8 cellular contexts compared by ENCODE assay signal in the genomic region with DNA sequence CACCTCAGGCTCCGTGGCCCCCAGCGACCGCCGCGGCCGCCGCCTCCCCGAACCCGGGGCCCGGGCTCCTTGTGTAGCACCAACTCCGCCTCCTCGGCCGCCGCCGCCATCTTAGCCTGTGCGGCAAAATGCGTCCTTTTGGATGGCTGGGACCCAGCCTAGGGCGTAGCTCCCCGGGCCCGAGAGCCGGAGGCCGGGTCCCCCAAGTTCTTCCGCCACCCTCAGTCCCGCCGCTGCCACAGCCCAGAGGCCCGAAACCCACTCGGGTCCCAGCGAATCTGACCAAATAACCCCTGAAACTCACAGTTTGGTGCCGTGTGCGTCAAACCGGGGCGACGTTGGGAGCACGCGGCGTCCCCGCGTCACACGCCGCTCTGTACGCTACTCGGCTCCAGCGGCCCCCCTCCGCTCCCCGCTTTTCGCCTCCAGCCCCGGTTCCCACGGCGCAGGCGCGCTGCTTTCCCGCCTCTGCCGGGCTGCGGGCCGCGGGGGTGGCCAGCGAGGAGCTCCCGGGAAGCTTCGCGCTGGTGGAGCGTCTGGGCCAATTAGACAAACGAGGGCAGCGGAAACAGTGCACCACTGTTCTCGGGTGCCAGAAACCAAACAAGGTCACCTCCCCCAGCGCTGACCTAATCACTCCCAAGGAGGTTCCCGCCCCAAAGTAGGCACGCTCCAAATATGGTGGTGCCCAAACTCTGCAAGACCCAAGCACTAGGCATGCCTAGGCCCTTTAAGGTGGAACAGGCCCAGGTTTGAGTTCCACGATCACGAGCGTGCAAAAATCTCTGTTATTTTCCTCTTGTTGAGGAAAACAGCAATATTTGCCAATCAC. TPM values are rescaled to one million over a fixed set of nuclear protein-coding genes. Genes with fewer than 3 reads are reported as not detected.
A peak's percentile ranks its signal among the peaks of the same experiment; 100 is the strongest.
DNase-seq lines count a peak whose midpoint lies in the region; ATAC-seq and TF ChIP-seq lines count a peak whose summit lies in the region.

ZNF644 (minus strand) TSS at position 350 of the 832 bp plus-strand sequence. CDS start 39,682 bp downstream, outside the sequence.

- TF ChIP-seq CTCF in left ventricle myocardium inferior (IDR thresholded peaks at IDR 0.05; ENCODE audit: borderline replicate concordance) (no peak), prostate gland (IDR thresholded peaks at IDR 0.05) (no peak)

- H3K27me3 Mint-ChIP-seq in T-helper 1 cell treated with Interleukin-12 subunit alpha and Interleukin-12 subunit beta and Interleukin-4 antibody, amounts not matched to agents 30 μg/mL and 1 μg/mL, for 36 hours (ENCODE audit: low read depth), result no peaks in the 10 kb centered on the region

- H3K4me3 Mint-ChIP-seq in T-helper 1 cell treated with Interleukin-12 subunit alpha and Interleukin-12 subunit beta and Interleukin-4 antibody, amounts not matched to agents 30 μg/mL and 1 μg/mL, for 36 hours, result peak within 1 kb of the TSS; percentile 94

- WGBS in prostate gland, result under 1% methylated on average over 38 of the region's 70 CpGs

- ATAC-seq in GM18498 (IDR thresholded peaks at IDR 0.05; ENCODE audit: unreplicated experiment) (peak; percentile 83), HG02884 (IDR thresholded peaks at IDR 0.05; ENCODE audit: unreplicated experiment) (peak; percentile 69)

- H3K36me3 Mint-ChIP-seq in T-helper 1 cell treated with Interleukin-12 subunit alpha and Interleukin-12 subunit beta and Interleukin-4 antibody, amounts not matched to agents 30 μg/mL and 1 μg/mL, for 36 hours (ENCODE audit: low read depth), result peaks cover 15% of the 10 kb centered on the region

- H3K27me3 ChIP-seq in left ventricle myocardium inferior (ENCODE audit: low read depth), result no peaks in the 10 kb centered on the region
- H3K27me3 ChIP-seq in prostate gland (replicated peaks; ENCODE audit: insufficient read depth), result no peaks in the 10 kb centered on the region

- no peaks in the 10 kb centered on the region for H3K9me3 Mint-ChIP-seq in T-helper 1 cell treated with Interleukin-12 subunit alpha and Interleukin-12 subunit beta and Interleukin-4 antibody, amounts not matched to agents 30 μg/mL and 1 μg/mL, for 36 hours

- peak; percentile 70 for TF ChIP-seq POLR2A in prostate gland (IDR thresholded peaks at IDR 0.05)

- H3K27ac ChIP-seq in left ventricle myocardium inferior (replicated peaks) (peak within 1 kb of the TSS; percentile 100), prostate gland (peak within 1 kb of the TSS; percentile 99 to 100)

- H3K4me3 ChIP-seq in left ventricle myocardium inferior (peak within 1 kb of the TSS; percentile 90), prostate gland (peak within 1 kb of the TSS; percentile 86 to 91)

- H3K36me3 ChIP-seq in left ventricle myocardium inferior (no peaks in the 10 kb centered on the region), prostate gland (no peaks in the 10 kb centered on the region)

- DNase-seq in NCI-H146 treated with DMSO at 0.1 percent for 48 hours (lab: John Stamatoyannopoulos, UW; ENCODE audit: unreplicated experiment), result peak; percentile 78
- DNase-seq in amniotic stem cell (lab: John Stamatoyannopoulos, UW), result peak; percentile 81
- peak; percentile 90 for DNase-seq in left ventricle myocardium inferior
- DNase-seq in prostate gland (ENCODE audit: low spot score), result peak; percentile 83
- peak; percentile 91 for DNase-seq in ureter (ENCODE audit: low spot score)

- H3K9me3 ChIP-seq in left ventricle myocardium inferior (replicated peaks), result no peaks in the 10 kb centered on the region
- H3K9me3 ChIP-seq in prostate gland, result no peaks in the 10 kb centered on the region

- peaks cover 38% of the 10 kb centered on the region for H3K4me1 Mint-ChIP-seq in T-helper 1 cell treated with Interleukin-12 subunit alpha and Interleukin-12 subunit beta and Interleukin-4 antibody, amounts not matched to agents 30 μg/mL and 1 μg/mL, for 36 hours (ENCODE audit: low read depth)

- peak within 1 kb of the TSS; percentile 98 for H3K27ac Mint-ChIP-seq in T-helper 1 cell treated with Interleukin-12 subunit alpha and Interleukin-12 subunit beta and Interleukin-4 antibody, amounts not matched to agents 30 μg/mL and 1 μg/mL, for 36 hours

- intact Hi-C loops in left ventricle myocardium inferior (cut with micrococcal nuclease) (no loop called here), prostate gland (cut with DNase I) (no loop called here)

- H3K4me1 ChIP-seq in left ventricle myocardium inferior, result peaks cover 59% of the 10 kb centered on the region
- no peaks in the 10 kb centered on the region for H3K4me1 ChIP-seq in prostate gland (replicated peaks)

RNA-seq across cellular contexts. Expression of gene ZNF644, which starts in this region (rescaled TPM):
- total RNA-seq in left ventricle myocardium inferior (23.3 TPM), prostate gland (10 to 100 TPM; 36.3 to 54.3 TPM), ureter (84.9 TPM)

Comparison
In these comparisons a context has a peak if more than half of its experiments do, and no peak if none do; other contexts are left out.
1. Peak in every context shown above with its lines: DNase-seq, ATAC-seq, H3K4me3 ChIP-seq and H3K27ac ChIP-seq.